In genomic region chr14:24309538-24310386, GRCh38 we compare ENCODE assay signal across 9 cellular contexts. TPM values are rescaled to one million over a fixed set of nuclear protein-coding genes. Genes with fewer than 3 reads are reported as not detected.
DNase-seq lines count a peak whose midpoint lies in the region; ATAC-seq and TF ChIP-seq lines count a peak whose summit lies in the region.
"Had no signal": no experiment of that assay in that cellular context is flagged by ENCODE, and none has a peak within 500 bp of the region (broad histone marks: within the 10 kb centered on the region; RNA-seq: fewer than 3 reads in every experiment).

TSS of gene LTB4R2 (plus strand) at chr14:24310140. CDS start at chr14:24310665, 525 bp downstream.

- no peaks in the 10 kb centered on the region for H3K9me2 ChIP-seq in Karpas-422 (replicated peaks; ENCODE audit: insufficient read depth, low read length)

- peaks cover 39 to 70% (median 66%) of the 10 kb centered on the region in 4 donors for H3K4me1 Mint-ChIP-seq in naive thymus-derived CD8-positive, alpha-beta T cell

- no peak for TF ChIP-seq CTCF in dorsolateral prefrontal cortex (IDR thresholded peaks at IDR 0.05 in 54 of 56, conservative IDR thresholded peaks at IDR 0.05 in 2 of 56; ENCODE audit: low read depth in 1 of 56, partially characterized antibody in 56 of 56)

- H3K9me3 Mint-ChIP-seq in naive thymus-derived CD8-positive, alpha-beta T cell = no peaks in the 10 kb centered on the region

- peak within 1 kb of the TSS; percentile 82 to 95 (median 92) for H3K27ac Mint-ChIP-seq in naive thymus-derived CD8-positive, alpha-beta T cell

- H2AFZ ChIP-seq in Karpas-422 (ENCODE audit: low read length) = no peak within 1 kb of the TSS

- H3K4me3 Mint-ChIP-seq in naive thymus-derived CD8-positive, alpha-beta T cell = peak within 1 kb of the TSS; percentile 77 to 87 (median 82)

- no peaks in the 10 kb centered on the region for H3K9me3 ChIP-seq in BLaER1 treated with 17β-estradiol and CSF1 and Interleukin-3, amounts not matched to agents 10 nM and 100 nM (replicated peaks in 1 of 11)
- H3K9me3 ChIP-seq in Karpas-422 (ENCODE audit: low read length) = no peaks in the 10 kb centered on the region

- intact Hi-C loops in dorsolateral prefrontal cortex (cut with DNase I) = loop anchor here in 1 of 2 donors (5.0 kb wide), 1 partner anchor 128 kb away; no protein-coding TSS in a partner anchor

- peaks cover 31 to 62% (median 49%) of the 10 kb centered on the region in 11 experiments for H3K36me3 ChIP-seq in BLaER1 treated with 17β-estradiol and CSF1 and Interleukin-3, amounts not matched to agents 10 nM and 100 nM
- peaks cover 20% of the 10 kb centered on the region; the same call in 1 of the 2 replicates for H3K36me3 ChIP-seq in Karpas-422 (ENCODE audit: insufficient read depth, low read length)

- H3K4me2 ChIP-seq in BLaER1 treated with 17β-estradiol and CSF1 and Interleukin-3, amounts not matched to agents 10 nM and 100 nM = peak within 1 kb of the TSS; percentile 85 to 100 (median 97)
- H3K4me2 ChIP-seq in Karpas-422 (ENCODE audit: low read depth, low read length, poor library complexity, severe bottlenecking) = peak within 1 kb of the TSS; percentile 67

- peaks cover 0 to 50% (median 24%) of the 10 kb centered on the region in 11 experiments; a peak in 13 of 22 replicates for H4K20me1 ChIP-seq in BLaER1 treated with 17β-estradiol and CSF1 and Interleukin-3, amounts not matched to agents 10 nM and 100 nM
- H4K20me1 ChIP-seq in Karpas-422 (ENCODE audit: insufficient read depth, low read depth, low read length) = no peaks in the 10 kb centered on the region; the same call in 1 of the 2 replicates

- peaks cover 67 to 77% (median 72%) of the 10 kb centered on the region in 10 experiments for H3K4me1 ChIP-seq in BLaER1 treated with 17β-estradiol and CSF1 and Interleukin-3, amounts not matched to agents 10 nM and 100 nM
- H3K4me1 ChIP-seq in Karpas-422 (ENCODE audit: low read length) = peaks cover 29% of the 10 kb centered on the region

- ATAC-seq in naive thymus-derived CD8-positive, alpha-beta T cell = no peak
- no peak for ATAC-seq in GM21723 (IDR thresholded peaks at IDR 0.05; ENCODE audit: unreplicated experiment)
- ATAC-seq in GM18909 (IDR thresholded peaks at IDR 0.05; ENCODE audit: poor library complexity, unreplicated experiment) = no peak
- ATAC-seq: Panc1 had no signal

- peaks cover 0 to 34% (median 10%) of the 10 kb centered on the region in 3 donors for H3K36me3 Mint-ChIP-seq in naive thymus-derived CD8-positive, alpha-beta T cell

- H3K27ac ChIP-seq in BLaER1 treated with 17β-estradiol and CSF1 and Interleukin-3, amounts not matched to agents 10 nM and 100 nM = peak within 1 kb of the TSS; percentile 81 to 96 (median 92)
- H3K27ac ChIP-seq in Karpas-422 (ENCODE audit: low read length) = peak within 1 kb of the TSS; percentile 33; the same call in 1 of the 2 replicates
- peak within 1 kb of the TSS in 54 of 59 donors; percentile 6 to 86 (median 66) for H3K27ac ChIP-seq in dorsolateral prefrontal cortex

- peak within 1 kb of the TSS; percentile 56 to 80 (median 66) for H3K4me3 ChIP-seq in BLaER1 treated with 17β-estradiol and CSF1 and Interleukin-3, amounts not matched to agents 10 nM and 100 nM
- peak within 1 kb of the TSS; percentile 64 for H3K4me3 ChIP-seq in Karpas-422 (ENCODE audit: low read length)
- peak within 1 kb of the TSS; percentile 24 to 65 (median 51) for H3K4me3 ChIP-seq in dorsolateral prefrontal cortex

- no peaks in the 10 kb centered on the region for H3K27me3 Mint-ChIP-seq in naive thymus-derived CD8-positive, alpha-beta T cell

- CTCF ChIA-PET in HEK293T (lab: Yijun Ruan, JAX) = interaction anchor here (4.0 to 4.2 kb wide), 2 partner anchors 67 to 121 kb away, joined by 29 to 51 read pairs; partner anchors contain the start of genes KHNYN and TINF2

- no peak for DNase-seq in Karpas-422
- no peak for DNase-seq in dorsolateral prefrontal cortex
- DNase-seq in naive thymus-derived CD8-positive, alpha-beta T cell = no peak
- DNase-seq in NCI-H524 (lab: John Stamatoyannopoulos, UW) = no peak
- DNase-seq in HEK293T (ENCODE audit: extremely low spot score) = no peak

- peaks cover 10% of the 10 kb centered on the region; the same call in 1 of the 2 replicates for H3K79me2 ChIP-seq in Karpas-422 (ENCODE audit: low read length)

- H3K27me3 ChIP-seq in BLaER1 treated with 17β-estradiol and CSF1 and Interleukin-3, amounts not matched to agents 10 nM and 100 nM = no peaks in the 10 kb centered on the region
- no peaks in the 10 kb centered on the region for H3K27me3 ChIP-seq in Karpas-422 (ENCODE audit: low read length)
- H3K27me3 ChIP-seq in dorsolateral prefrontal cortex = no peaks in the 10 kb centered on the region

- H3K9ac ChIP-seq in BLaER1 treated with 17β-estradiol and CSF1 and Interleukin-3, amounts not matched to agents 10 nM and 100 nM = peak within 1 kb of the TSS; percentile 79 to 91 (median 88)
- peak within 1 kb of the TSS; percentile 74 for H3K9ac ChIP-seq in Karpas-422 (ENCODE audit: low read length)

- POLR2A ChIA-PET in naive thymus-derived CD8-positive, alpha-beta T cell (lab: Charles Lee) = interaction anchor here (1.0 to 8.2 kb wide), 10 partner anchors 9 to 196 kb away, joined by 3 to 67 read pairs (median 12); partner anchors contain the start of genes ADCY4, CBLN3, DCAF11 and DHRS1
- POLR2A ChIA-PET in HEK293T (lab: Yijun Ruan, JAX) = interaction anchor here (0.6 to 2.8 kb wide), 2 partner anchors 9 to 10 kb away, joined by 3 to 15 read pairs; partner anchors contain the start of genes DHRS1 and NOP9

TF ChIP-seq in HEK293T, 16 proteins besides CTCF, POLR2A, EP300 and RAD21:
- TF ChIP-seq HDGF (IDR thresholded peaks at IDR 0.05; ENCODE audit: borderline replicate concordance) = no peak
- no peak for TF ChIP-seq CTBP1 (IDR thresholded peaks at IDR 0.05; ENCODE audit: borderline replicate concordance)
- TF ChIP-seq PKNOX1 (IDR thresholded peaks at IDR 0.05) = no peak
- no peak for TF ChIP-seq LEF1 (IDR thresholded peaks at IDR 0.05; ENCODE audit: borderline replicate concordance)
- TF ChIP-seq ELF4 (IDR thresholded peaks at IDR 0.05) = no peak
- TF ChIP-seq ZNF384 (IDR thresholded peaks at IDR 0.05) = no peak
- TF ChIP-seq SUZ12 (IDR thresholded peaks at IDR 0.05) = no peak
- no peak for TF ChIP-seq NFRKB (IDR thresholded peaks at IDR 0.05)
- no peak for TF ChIP-seq TARDBP (IDR thresholded peaks at IDR 0.05)
- TF ChIP-seq FOXK2 (IDR thresholded peaks at IDR 0.05) = no peak
- TF ChIP-seq BHLHE40 (IDR thresholded peaks at IDR 0.05; ENCODE audit: borderline replicate concordance) = no peak
- no peak for TF ChIP-seq L3MBTL2 (conservative IDR thresholded peaks at IDR 0.05)
- no peak for TF ChIP-seq FOXM1 (IDR thresholded peaks at IDR 0.05; ENCODE audit: borderline replicate concordance)
- no peak for TF ChIP-seq FOXA1 (IDR thresholded peaks at IDR 0.05)

RNA-seq across cellular contexts. Expression of gene LTB4R2, which starts in this region (rescaled TPM):
- 12.9 and 41.5 TPM in 2 replicates for total RNA-seq in Karpas-422 (2014; rRNA removed; shearing (Covaris generic); ENCODE audit: low replicate concordance)
- total RNA-seq in dorsolateral prefrontal cortex = 1 to 10 TPM; 1.7 to 5.6 (median 3.1) TPM
- total RNA-seq in naive thymus-derived CD8-positive, alpha-beta T cell = 10 to 100 TPM; 12.5 to 13.0 TPM
- polyA plus RNA-seq in naive thymus-derived CD8-positive, alpha-beta T cell = 1 to 10 TPM in 2 of 3 donors, under 1 TPM in 1; 0.93 to 3.5 (median 1.5) TPM

Comparison
In these comparisons a context has a peak if more than half of its experiments do, and no peak if none do; other contexts are left out.
1. H3K27ac ChIP-seq: peak in every context shown above with its lines; median percentile 92 in BLaER1 treated with 17β-estradiol and CSF1 and Interleukin-3, amounts not matched to agents 10 nM and 100 nM; 66 in dorsolateral prefrontal cortex; 33 in Karpas-422.